Comparison of ENCODE assay signal across 8 cellular contexts in the genomic region with DNA sequence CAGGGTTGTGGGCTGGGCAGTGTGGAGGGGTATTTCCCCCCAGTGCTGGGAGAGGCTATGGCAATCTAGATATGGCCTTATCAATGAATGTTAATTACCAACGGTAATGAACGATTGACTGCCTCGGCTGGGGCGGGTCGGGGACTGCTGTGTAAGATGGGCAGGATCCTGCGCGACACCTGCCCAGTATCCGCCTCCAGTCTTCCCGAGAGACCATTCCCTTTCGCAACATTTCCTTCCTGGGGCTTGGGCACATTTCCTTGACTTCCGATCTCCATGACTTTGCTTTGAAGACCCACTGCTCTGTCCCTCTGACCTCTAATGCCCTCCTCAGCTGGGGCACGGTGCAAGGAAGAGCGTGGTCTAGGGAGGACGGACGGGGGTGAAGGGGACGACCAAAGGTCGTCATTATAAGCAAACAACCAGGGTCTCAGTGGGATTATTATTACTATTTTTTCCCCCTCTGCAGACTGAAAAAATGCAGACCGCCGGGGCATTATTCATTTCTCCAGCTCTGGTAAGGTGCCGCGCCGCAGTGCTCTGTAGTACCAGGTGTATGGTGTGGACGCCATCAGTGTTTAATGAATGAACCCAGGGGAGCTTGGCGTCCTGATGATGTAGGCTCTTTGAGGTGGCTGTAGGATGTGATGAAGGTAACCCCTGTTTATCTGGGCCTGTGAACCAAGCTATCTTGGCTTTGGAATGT. TPM values are rescaled to one million over a fixed set of nuclear protein-coding genes. Genes with fewer than 3 reads are reported as not detected.
DNase-seq lines count a peak whose midpoint lies in the region; ATAC-seq and TF ChIP-seq lines count a peak whose summit lies in the region.

No MANE protein-coding gene starts in this region.

- H3K4me1 ChIP-seq in skeletal muscle satellite cell (ENCODE audit: control insufficient read depth, insufficient read depth, low read length): peaks cover 10% of the 10 kb centered on the region

- peaks cover 19% of the 10 kb centered on the region for H3K36me3 Mint-ChIP-seq in T-helper 2 cell treated with Interferon-gamma antibody and Interleukin-4, amounts not matched to agents 5 μg/mL and 100 μg/mL, for 36 hours (ENCODE audit: low read depth)

- DNase-seq in NCI-H510A treated with DMSO at 0.1 percent for 48 hours (lab: John Stamatoyannopoulos, UW) (peak; percentile 45), NCI-H510A (lab: John Stamatoyannopoulos, UW) (no peak), foreskin fibroblast (no peak), SW480 (ENCODE audit: low spot score) (no peak), EL (no peak)
- no peak for DNase-seq in T-helper 2 cell treated with Interferon-gamma antibody and Interleukin-4, amounts not matched to agents 5 μg/mL and 100 μg/mL, for 36 hours (ENCODE audit: low spot score)

- no peak for TF ChIP-seq CTCF in foreskin fibroblast (IDR thresholded peaks at IDR 0.05; ENCODE audit: low read depth, low read length)

- H3K4me3 Mint-ChIP-seq in T-helper 2 cell treated with Interferon-gamma antibody and Interleukin-4, amounts not matched to agents 5 μg/mL and 100 μg/mL, for 36 hours: peak overlapping the region; percentile 98

- ATAC-seq in GM18498 (IDR thresholded peaks at IDR 0.05; ENCODE audit: unreplicated experiment): no peak

- no peaks in the 10 kb centered on the region for H3K27me3 ChIP-seq in skeletal muscle satellite cell (ENCODE audit: control insufficient read depth, insufficient read depth, low read length)

- H3K4me2 ChIP-seq in skeletal muscle satellite cell (ENCODE audit: low read length): peak overlapping the region; percentile 87

- H3K27ac Mint-ChIP-seq in T-helper 2 cell treated with Interferon-gamma antibody and Interleukin-4, amounts not matched to agents 5 μg/mL and 100 μg/mL, for 36 hours: peak overlapping the region; percentile 96

- no peaks in the 10 kb centered on the region for H3K9me3 Mint-ChIP-seq in T-helper 2 cell treated with Interferon-gamma antibody and Interleukin-4, amounts not matched to agents 5 μg/mL and 100 μg/mL, for 36 hours

- H3K27me3 Mint-ChIP-seq in T-helper 2 cell treated with Interferon-gamma antibody and Interleukin-4, amounts not matched to agents 5 μg/mL and 100 μg/mL, for 36 hours (ENCODE audit: low read depth): no peaks in the 10 kb centered on the region

- no peaks in the 10 kb centered on the region for H3K9me3 ChIP-seq in skeletal muscle satellite cell (replicated peaks; ENCODE audit: low read length)

- peaks cover 24% of the 10 kb centered on the region for H3K36me3 ChIP-seq in skeletal muscle satellite cell (ENCODE audit: insufficient read depth, low read length)

- H3K4me3 ChIP-seq in foreskin fibroblast (ENCODE audit: low read depth in 1 of 2, low read length in 2 of 2): peak overlapping the region; percentile 85 to 99
- peak overlapping the region; percentile 88 for H3K4me3 ChIP-seq in skeletal muscle satellite cell (ENCODE audit: low read length)

- H3K9ac ChIP-seq in skeletal muscle satellite cell (ENCODE audit: low read depth, low read length): peak overlapping the region; percentile 87

- H3K4me1 Mint-ChIP-seq in T-helper 2 cell treated with Interferon-gamma antibody and Interleukin-4, amounts not matched to agents 5 μg/mL and 100 μg/mL, for 36 hours (ENCODE audit: low read depth): peaks cover 16% of the 10 kb centered on the region

RNA-seq across cellular contexts. Expression of gene ATP5MC1, which starts 0.5 kb away (rescaled TPM):
- total RNA-seq in skeletal muscle satellite cell (2012; rRNA removed): 118 and 119 TPM in 2 replicates

RNA-seq across cellular contexts. Expression of gene UBE2Z, which starts 15.1 kb away (rescaled TPM):
- 64.9 and 85.6 TPM in 2 replicates for total RNA-seq in skeletal muscle satellite cell (2012; rRNA removed)

RNA-seq across cellular contexts. Expression of gene SNF8, which starts 51.5 kb away (rescaled TPM):
- 83.1 and 103 TPM in 2 replicates for total RNA-seq in skeletal muscle satellite cell (2012; rRNA removed)
